ENCODE assay signal across 11 cellular contexts in the genomic region with DNA sequence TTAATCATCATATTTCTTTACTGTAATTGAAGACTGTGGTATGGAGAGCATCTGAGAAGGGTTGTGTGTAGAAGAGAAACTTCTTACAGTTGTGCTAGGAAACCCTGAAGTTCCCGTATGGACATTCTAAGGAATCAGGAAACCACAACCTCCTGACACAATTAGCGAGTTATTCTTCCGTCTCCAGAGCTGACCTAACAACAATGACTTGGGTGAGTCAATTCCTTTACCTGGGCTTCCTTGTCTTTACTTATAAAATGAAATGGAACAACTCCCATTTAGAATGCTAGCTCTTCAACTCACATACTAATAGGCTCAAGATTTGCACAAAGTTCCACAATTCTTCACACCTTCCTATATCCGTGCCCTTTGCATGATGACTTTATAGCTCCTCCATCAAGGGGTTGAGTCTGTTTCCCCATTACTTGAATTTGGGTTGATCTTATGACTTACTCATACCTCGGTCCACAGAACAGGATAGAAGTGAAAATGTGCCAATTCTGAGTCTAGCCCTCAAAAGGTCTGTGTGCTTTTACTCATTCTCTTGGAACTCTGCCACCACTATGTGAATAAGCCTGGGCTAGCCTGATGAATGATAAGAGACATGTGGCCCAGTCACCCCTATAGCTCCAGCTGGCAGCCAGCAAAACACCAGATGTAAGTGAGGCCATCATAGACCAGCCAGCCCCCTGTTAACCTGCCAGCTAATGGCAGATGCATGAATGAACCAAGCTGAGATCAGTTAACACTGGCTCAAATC.
DNase-seq lines count a peak whose midpoint lies in the region; ATAC-seq, FAIRE-seq and TF ChIP-seq lines count a peak whose summit lies in the region.
"Had no signal": no experiment of that assay in that cellular context is flagged by ENCODE, and none has a peak within 500 bp of the region (broad histone marks: within the 10 kb centered on the region; RNA-seq: fewer than 3 reads in every experiment).

No MANE protein-coding gene starts in this region.

- TF ChIP-seq CTCF in HEK293 (tag by site-specific recombination; IDR thresholded peaks at IDR 0.05) (no peak), bronchial epithelial cell (IDR thresholded peaks at IDR 0.05; ENCODE audit: insufficient read depth, low read length, severe bottlenecking) (no peak)

- peak; percentile 83 for FAIRE-seq in bronchial epithelial cell (lab: Jason Lieb, UNC)

- peak; percentile 86 to 93 for DNase-seq in NCI-H524 (lab: John Stamatoyannopoulos, UW)
- peak; percentile 100 for DNase-seq in bronchial epithelial cell (ENCODE audit: low read depth)
- peak; percentile 16 to 33 for DNase-seq in trophoblast cell
- DNase-seq in globus pallidus (ENCODE audit: low spot score): no peak
- DNase-seq in amygdala (lab: John Stamatoyannopoulos, UW): no peak
- DNase-seq in stimulated activated CD4-positive, alpha-beta T cell treated with anti-CD3 and anti-CD28 coated beads, Interleukin-15, amount 100 ng/mL, for 24 hours: no peak
- DNase-seq: activated T-cell treated with anti-CD3 and anti-CD28 coated beads for 4 hours, SW 1271 had no signal

- no peak overlapping the region for H4K12ac ChIP-seq in trophoblast cell (ENCODE audit: low read depth, low read length)

- POLR2A ChIA-PET in HEK293 (lab: Yijun Ruan, JAX): no interaction called here

- no peak overlapping the region for H4K8ac ChIP-seq in trophoblast cell (ENCODE audit: low read depth, low read length)

- H2AFZ ChIP-seq in trophoblast cell (ENCODE audit: insufficient read depth, low read length, poor library complexity): no peak overlapping the region

- CTCF ChIA-PET in HEK293 (lab: Yijun Ruan, JAX): no interaction called here

- H4K91ac ChIP-seq in trophoblast cell (ENCODE audit: low read depth, low read length): no peak overlapping the region

- no peak overlapping the region for H2BK12ac ChIP-seq in trophoblast cell (ENCODE audit: low read length)

- no peak overlapping the region for H3K27ac ChIP-seq in HEK293 (ENCODE audit: extremely low read depth, low read depth, low read length)
- no peak overlapping the region for H3K27ac ChIP-seq in trophoblast cell (ENCODE audit: low read depth, low read length)
- H3K27ac ChIP-seq: tibial nerve had no signal

- H3K14ac ChIP-seq in trophoblast cell (ENCODE audit: low read length): no peak overlapping the region

- H3K9me3 ChIP-seq in HEK293 (ENCODE audit: control insufficient read depth, insufficient read depth, low read depth, low read length) (no peaks in the 10 kb centered on the region), trophoblast cell (ENCODE audit: insufficient read depth, low read depth, low read length) (no peaks in the 10 kb centered on the region)

- H3K23ac ChIP-seq in trophoblast cell (ENCODE audit: low read length): no peak overlapping the region

- no peak overlapping the region for H2AK5ac ChIP-seq in trophoblast cell (ENCODE audit: low read length)

- no peak overlapping the region for H3K4me3 ChIP-seq in HEK293 (ENCODE audit: low read depth, low read length)
- H3K4me3 ChIP-seq in bronchial epithelial cell (ENCODE audit: low read depth, low read length): no peak overlapping the region
- no peak overlapping the region for H3K4me3 ChIP-seq in trophoblast cell (ENCODE audit: low read depth, low read length)
- H3K4me3 ChIP-seq: tibial nerve had no signal

- H3K36me3 ChIP-seq in HEK293 (ENCODE audit: control insufficient read depth in 2 of 2, insufficient read depth in 1 of 2, low read length in 2 of 2) (no peaks in the 10 kb centered on the region), bronchial epithelial cell (ENCODE audit: control insufficient read depth, insufficient read depth, low read length) (no peaks in the 10 kb centered on the region), trophoblast cell (ENCODE audit: control insufficient read depth in 1 of 2, insufficient read depth in 2 of 2, low read length in 2 of 2) (no peaks in the 10 kb centered on the region)
- H3K36me3 ChIP-seq: tibial nerve had no signal

- H3K27me3 ChIP-seq in bronchial epithelial cell (ENCODE audit: control insufficient read depth, insufficient read depth, low read length): no peaks in the 10 kb centered on the region
- no peaks in the 10 kb centered on the region for H3K27me3 ChIP-seq in trophoblast cell (ENCODE audit: insufficient read depth, low read length)
- H3K27me3 ChIP-seq: tibial nerve had no signal

- no peak overlapping the region for H2BK5ac ChIP-seq in trophoblast cell (ENCODE audit: low read depth, low read length, poor library complexity)

- no peak overlapping the region for H3K18ac ChIP-seq in trophoblast cell (ENCODE audit: low read length)

- no peak overlapping the region for H3K4ac ChIP-seq in trophoblast cell (ENCODE audit: low read depth, low read length)

- no CpG with 5 or more reads among the region's 5 CpGs for WGBS in trophoblast cell (ENCODE audit: extremely low coverage, insufficient coverage, insufficient read length)

- no peaks in the 10 kb centered on the region for H3K79me1 ChIP-seq in trophoblast cell (ENCODE audit: low read length)

- H2BK120ac ChIP-seq in trophoblast cell (ENCODE audit: insufficient read depth, low read length, poor library complexity): no peak overlapping the region

- no peak overlapping the region for H3K4me2 ChIP-seq in trophoblast cell (ENCODE audit: low read length)

- no peak overlapping the region for H3K9ac ChIP-seq in trophoblast cell (ENCODE audit: low read length)

- H3K79me2 ChIP-seq in trophoblast cell (ENCODE audit: control insufficient read depth, insufficient read depth, low read length, poor library complexity): no peaks in the 10 kb centered on the region

- H3K4me1 ChIP-seq in HEK293 (ENCODE audit: control insufficient read depth, insufficient read depth, low read length) (no peaks in the 10 kb centered on the region), trophoblast cell (ENCODE audit: control insufficient read depth in 1 of 2, insufficient read depth in 2 of 2, low read length in 2 of 2) (no peaks in the 10 kb centered on the region)
- H3K4me1 ChIP-seq: tibial nerve had no signal

- ATAC-seq in HG02610 (IDR thresholded peaks at IDR 0.05; ENCODE audit: unreplicated experiment): no peak

TF ChIP-seq in HEK293, 187 proteins besides CTCF, POLR2A, EP300 and RAD21:
- TF ChIP-seq ZNF549 (tag by site-specific recombination; IDR thresholded peaks at IDR 0.05) (peak; percentile 2; the same call in 1 of the 2 replicates), TRIM28 (IDR thresholded peaks at IDR 0.05; ENCODE audit: borderline replicate concordance, low read length) (no peak), TCF7L2 (IDR thresholded peaks at IDR 0.05; ENCODE audit: borderline replicate concordance, low read depth, low read length) (no peak), YY2 (tag by site-specific recombination; IDR thresholded peaks at IDR 0.05) (no peak), ZNF473 (tag by site-specific recombination; IDR thresholded peaks at IDR 0.05) (no peak), ZNF416 (tag by site-specific recombination; IDR thresholded peaks at IDR 0.05) (no peak), ZNF701 (tag by site-specific recombination; IDR thresholded peaks at IDR 0.05) (no peak), ZNF184 (tag by site-specific recombination; IDR thresholded peaks at IDR 0.05) (0 out of 2 replicates have a peak, but pooled peaks have one; percentile 19), ZBTB17 (tag by site-specific recombination; IDR thresholded peaks at IDR 0.05) (no peak), MYNN (tag by site-specific recombination; IDR thresholded peaks at IDR 0.05; ENCODE audit: borderline replicate concordance) (no peak), ZNF274 (IDR thresholded peaks at IDR 0.05; ENCODE audit: low read length) (no peak), ZNF274 (tag by site-specific recombination; IDR thresholded peaks at IDR 0.05; ENCODE audit: borderline replicate concordance) (no peak), ZBTB48 (tag by site-specific recombination; IDR thresholded peaks at IDR 0.05) (peak; percentile 74; the same call in 1 of the 2 replicates)
- TF ChIP-seq, protein P1, sequence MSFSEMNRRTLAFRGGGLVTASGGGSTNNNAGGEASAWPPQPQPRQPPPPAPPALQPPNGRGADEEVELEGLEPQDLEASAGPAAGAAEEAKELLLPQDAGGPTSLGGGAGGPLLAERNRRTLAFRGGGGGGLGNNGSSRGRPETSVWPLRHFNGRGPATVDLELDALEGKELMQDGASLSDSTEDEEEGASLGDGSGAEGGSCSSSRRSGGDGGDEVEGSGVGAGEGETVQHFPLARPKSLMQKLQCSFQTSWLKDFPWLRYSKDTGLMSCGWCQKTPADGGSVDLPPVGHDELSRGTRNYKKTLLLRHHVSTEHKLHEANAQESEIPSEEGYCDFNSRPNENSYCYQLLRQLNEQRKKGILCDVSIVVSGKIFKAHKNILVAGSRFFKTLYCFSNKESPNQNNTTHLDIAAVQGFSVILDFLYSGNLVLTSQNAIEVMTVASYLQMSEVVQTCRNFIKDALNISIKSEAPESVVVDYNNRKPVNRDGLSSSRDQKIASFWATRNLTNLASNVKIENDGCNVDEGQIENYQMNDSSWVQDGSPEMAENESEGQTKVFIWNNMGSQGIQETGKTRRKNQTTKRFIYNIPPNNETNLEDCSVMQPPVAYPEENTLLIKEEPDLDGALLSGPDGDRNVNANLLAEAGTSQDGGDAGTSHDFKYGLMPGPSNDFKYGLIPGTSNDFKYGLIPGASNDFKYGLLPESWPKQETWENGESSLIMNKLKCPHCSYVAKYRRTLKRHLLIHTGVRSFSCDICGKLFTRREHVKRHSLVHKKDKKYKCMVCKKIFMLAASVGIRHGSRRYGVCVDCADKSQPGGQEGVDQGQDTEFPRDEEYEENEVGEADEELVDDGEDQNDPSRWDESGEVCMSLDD (tag by site-specific recombination; IDR thresholded peaks at IDR 0.05): peak; percentile 44; the same call in 1 of the 2 replicates
- TF ChIP-seq, protein P2, sequence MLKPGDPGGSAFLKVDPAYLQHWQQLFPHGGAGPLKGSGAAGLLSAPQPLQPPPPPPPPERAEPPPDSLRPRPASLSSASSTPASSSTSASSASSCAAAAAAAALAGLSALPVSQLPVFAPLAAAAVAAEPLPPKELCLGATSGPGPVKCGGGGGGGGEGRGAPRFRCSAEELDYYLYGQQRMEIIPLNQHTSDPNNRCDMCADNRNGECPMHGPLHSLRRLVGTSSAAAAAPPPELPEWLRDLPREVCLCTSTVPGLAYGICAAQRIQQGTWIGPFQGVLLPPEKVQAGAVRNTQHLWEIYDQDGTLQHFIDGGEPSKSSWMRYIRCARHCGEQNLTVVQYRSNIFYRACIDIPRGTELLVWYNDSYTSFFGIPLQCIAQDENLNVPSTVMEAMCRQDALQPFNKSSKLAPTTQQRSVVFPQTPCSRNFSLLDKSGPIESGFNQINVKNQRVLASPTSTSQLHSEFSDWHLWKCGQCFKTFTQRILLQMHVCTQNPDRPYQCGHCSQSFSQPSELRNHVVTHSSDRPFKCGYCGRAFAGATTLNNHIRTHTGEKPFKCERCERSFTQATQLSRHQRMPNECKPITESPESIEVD (tag by site-specific recombination; IDR thresholded peaks at IDR 0.05): no peak
TF ChIP-seq in HEK293: peak in this region for 4.

Comparison
In these comparisons a context has a peak if more than half of its experiments do, and no peak if none do; other contexts are left out.
1. DNase-seq: peak in NCI-H524 (2 of 2), bronchial epithelial cell (single experiment) and trophoblast cell (2 of 2); none in globus pallidus (single experiment), amygdala (0 of 56) and stimulated activated CD4-positive, alpha-beta T cell treated with anti-CD3 and anti-CD28 coated beads, Interleukin-15, amount 100 ng/mL, for 24 hours (single experiment).